ENCODE assay signal across 12 cellular contexts in genomic region chr11:77602385-77603105, GRCh38. TPM values are rescaled to one million over a fixed set of nuclear protein-coding genes. Genes with fewer than 3 reads are reported as not detected.
DNase-seq lines count a peak whose midpoint lies in the region; ATAC-seq, FAIRE-seq and TF ChIP-seq lines count a peak whose summit lies in the region.
"Had no signal": no experiment of that assay in that cellular context is flagged by ENCODE, and none has a peak within 500 bp of the region (broad histone marks: within the 10 kb centered on the region; RNA-seq: fewer than 3 reads in every experiment).

No MANE protein-coding gene starts in this region.

- peak overlapping the region in 1 of 6 donors; percentile 13 for H3K27ac Mint-ChIP-seq in immature natural killer cell

- H3K4me1 Mint-ChIP-seq in immature natural killer cell: no peaks in the 10 kb centered on the region

- ATAC-seq in A549 (peak; percentile 90 to 92), left colon (peak; percentile 97), HG03442 (IDR thresholded peaks at IDR 0.05; ENCODE audit: unreplicated experiment) (no peak)
- ATAC-seq: effector memory CD8-positive, alpha-beta T cell had no signal

- TF ChIP-seq POLR2A in A549 (IDR thresholded peaks at IDR 0.05; ENCODE audit: low read length): no peak

- H3K4me1 ChIP-seq in A549: peaks cover 36% of the 10 kb centered on the region

- H3K4me2 ChIP-seq in A549: peak overlapping the region; percentile 80

- H3K4me3 Mint-ChIP-seq in immature natural killer cell: no peak overlapping the region
- H3K4me3 Mint-ChIP-seq: effector memory CD8-positive, alpha-beta T cell had no signal

- H3K9me3 ChIP-seq in A549: no peaks in the 10 kb centered on the region

- DNase-seq in A549 (ENCODE audit: low read depth in 1 of 2, low spot score in 1 of 2) (peak; percentile 42 to 72), HT-29 (ENCODE audit: low spot score) (peak; percentile 58), bronchial epithelial cell (ENCODE audit: low read depth) (peak; percentile 95), left colon (no peak), DMS 273 (lab: John Stamatoyannopoulos, UW; ENCODE audit: unreplicated experiment) (no peak), immature natural killer cell (no peak)
- no peak for DNase-seq in stimulated activated CD4-positive, alpha-beta T cell treated with anti-CD3 and anti-CD28 coated beads, Interleukin-2, amount 100 ng/mL, for 24 hours
- DNase-seq: COR-L47; effector memory CD8-positive, alpha-beta T cell had no signal

- 60% methylated on average over 3 of the region's 3 CpGs for WGBS in A549 (ENCODE audit: missing lambda C conversion rate)

- CTCF ChIA-PET in A549 (lab: Yijun Ruan, JAX): interaction anchor here (0.8 to 3.1 kb wide), 10 partner anchors 9 to 475 kb away, joined by 3 to 18 read pairs (median 4); no protein-coding TSS in a partner anchor

- TF ChIP-seq CTCF in A549 (IDR thresholded peaks at IDR 0.05) (no peak), bronchial epithelial cell (IDR thresholded peaks at IDR 0.05; ENCODE audit: insufficient read depth, low read length, severe bottlenecking) (no peak)

- no peak for TF ChIP-seq RAD21 in A549 (conservative IDR thresholded peaks at IDR 0.05 in 1 of 2, IDR thresholded peaks at IDR 0.05 in 1 of 2)

- H3K36me3 Mint-ChIP-seq in immature natural killer cell: no peaks in the 10 kb centered on the region

- POLR2A ChIA-PET in A549 (lab: Yijun Ruan, JAX): interaction anchor here (1.2 to 2.4 kb wide), 4 partner anchors 9 to 17 kb away, joined by 3 to 18 read pairs (median 4); partner anchors contain the start of gene AQP11

- peak overlapping the region; percentile 89 to 91 for H3K27ac ChIP-seq in A549
- H3K27ac ChIP-seq: skin epidermis had no signal

- H3K4me3 ChIP-seq in A549 (peak overlapping the region; percentile 8; the same call in 1 of the 3 replicates), bronchial epithelial cell (ENCODE audit: low read depth, low read length) (no peak overlapping the region)
- H3K4me3 ChIP-seq: skin epidermis had no signal

- intact Hi-C loops in left colon (cut with DNase I, micrococcal nuclease): no loop called here

- H3K9me3 Mint-ChIP-seq in immature natural killer cell: no peaks in the 10 kb centered on the region
- H3K9me3 Mint-ChIP-seq: effector memory CD8-positive, alpha-beta T cell had no signal

- H3K36me3 ChIP-seq in bronchial epithelial cell (ENCODE audit: control insufficient read depth, insufficient read depth, low read length): no peaks in the 10 kb centered on the region

- H3K27me3 Mint-ChIP-seq in immature natural killer cell (ENCODE audit: low read depth in 3 of 3): peaks cover 0 to 1% (median 0%) of the 10 kb centered on the region in 3 donors
- H3K27me3 Mint-ChIP-seq: effector memory CD8-positive, alpha-beta T cell had no signal

- no peaks in the 10 kb centered on the region for H3K27me3 ChIP-seq in bronchial epithelial cell (ENCODE audit: control insufficient read depth, insufficient read depth, low read length)

- TF ChIP-seq EP300 in A549 (IDR thresholded peaks at IDR 0.05): no peak

- FAIRE-seq in A549 (lab: Jason Lieb, UNC) (peak; percentile 51), bronchial epithelial cell (lab: Jason Lieb, UNC) (no peak)
- FAIRE-seq: TTC549 had no signal

TF ChIP-seq in A549, 52 proteins besides CTCF, POLR2A, EP300 and RAD21 (continues in another document):
- no peak for TF ChIP-seq HEYL (CRISPR knock-in tag; IDR thresholded peaks at IDR 0.05)
- no peak for TF ChIP-seq EHMT2 (IDR thresholded peaks at IDR 0.05; ENCODE audit: low read depth)
- TF ChIP-seq ATOH8 (CRISPR knock-in tag; IDR thresholded peaks at IDR 0.05; ENCODE audit: low read depth): no peak
- TF ChIP-seq KDM5A (IDR thresholded peaks at IDR 0.05): no peak
- TF ChIP-seq HDAC2 (IDR thresholded peaks at IDR 0.05): no peak
- peak; percentile 99 for TF ChIP-seq NFE2L2 (conservative IDR thresholded peaks at IDR 0.05; ENCODE audit: low read length)
- TF ChIP-seq CBX2 (IDR thresholded peaks at IDR 0.05; ENCODE audit: borderline replicate concordance, low read depth): no peak
- TF ChIP-seq SREBF2 (IDR thresholded peaks at IDR 0.05): no peak
- no peak for TF ChIP-seq FOSB (CRISPR knock-in tag; IDR thresholded peaks at IDR 0.05)
- TF ChIP-seq E2F6 (IDR thresholded peaks at IDR 0.05; ENCODE audit: borderline replicate concordance, low read depth): no peak
- no peak for TF ChIP-seq RARB (CRISPR knock-in tag; IDR thresholded peaks at IDR 0.05)
- TF ChIP-seq RFX5 (IDR thresholded peaks at IDR 0.05): no peak
- no peak for TF ChIP-seq RNF2 (IDR thresholded peaks at IDR 0.05; ENCODE audit: borderline replicate concordance, low read depth)
- TF ChIP-seq CEBPB (IDR thresholded peaks at IDR 0.05): peak in 1 of 2 experiments; percentile 17; a peak in 1 of 4 replicates
- no peak for TF ChIP-seq SMC3 (IDR thresholded peaks at IDR 0.05)
- no peak for TF ChIP-seq MAZ (IDR thresholded peaks at IDR 0.05; ENCODE audit: borderline replicate concordance, low read depth, low read length)
- no peak for TF ChIP-seq EHF (CRISPR knock-in tag; IDR thresholded peaks at IDR 0.05)
- peak; percentile 27; the same call in 1 of the 2 replicates for TF ChIP-seq MAX (IDR thresholded peaks at IDR 0.05)
- no peak for TF ChIP-seq KDM1A (IDR thresholded peaks at IDR 0.05; ENCODE audit: low read depth)
- TF ChIP-seq TFCP2L1 (CRISPR knock-in tag; IDR thresholded peaks at IDR 0.05): no peak
- TF ChIP-seq ELK1 (IDR thresholded peaks at IDR 0.05; ENCODE audit: low read depth, low read length): no peak
- no peak for TF ChIP-seq HOXA7 (CRISPR knock-in tag; IDR thresholded peaks at IDR 0.05)
- TF ChIP-seq JUNB (IDR thresholded peaks at IDR 0.05): peak; percentile 74
- no peak for TF ChIP-seq ZC3H11A (IDR thresholded peaks at IDR 0.05)
- TF ChIP-seq PHF8 (IDR thresholded peaks at IDR 0.05; ENCODE audit: borderline replicate concordance, low read depth): no peak
- no peak for TF ChIP-seq NR3C1 (IDR thresholded peaks at IDR 0.05)
- no peak for TF ChIP-seq BCL3 (IDR thresholded peaks at IDR 0.05)
- 0 out of 2 replicates have a peak, but pooled peaks have one; percentile 12 for TF ChIP-seq FOXS1 (CRISPR knock-in tag; IDR thresholded peaks at IDR 0.05)

RNA-seq across cellular contexts. Expression of gene AQP11, which starts 12.8 kb away (rescaled TPM):
- polyA plus RNA-seq in A549 (2011; rRNA removed): 2.3 and 2.4 TPM in 2 replicates
- polyA plus RNA-seq in A549 (2012; cell fraction: cytosol; rRNA removed): 1.9 and 2.6 TPM in 2 replicates
- 2.8 and 4.5 TPM in 2 replicates for polyA plus RNA-seq in A549 (2012; cell fraction: nucleus; rRNA removed)
- polyA plus RNA-seq in A549 (2017; fragmentation: RNase III; extraction: RNeasy Plus Mini Kit Qiagen cat#74134 plus additional on column Dnase treatment): 2.2 to 3.1 TPM (median 2.6 TPM) in 3 replicates
- 2.1 and 2.2 TPM in 2 replicates for polyA minus RNA-seq in A549 (2011; rRNA and poly(A)+ RNA removed)
- 3.5 and 7.5 TPM in 2 replicates for total RNA-seq in HT-29 (2014; rRNA removed; shearing (Covaris generic))
- 0.26 and 0.53 TPM in 2 replicates for total RNA-seq in bronchial epithelial cell
- total RNA-seq in left colon: 1 to 10 TPM; 4.0 to 7.1 TPM
- polyA plus RNA-seq in immature natural killer cell: 1 to 10 TPM in 1 of 3 donors, under 1 TPM in 2; 0.58 to 1.1 (median 0.78) TPM

RNA-seq across cellular contexts. Expression of gene CLNS1A, which starts 35.0 kb away (rescaled TPM):
- polyA plus RNA-seq in A549 (2011; rRNA removed): 176 and 210 TPM in 2 replicates
- polyA plus RNA-seq in A549 (2012; cell fraction: cytosol; rRNA removed): 92.5 and 93.3 TPM in 2 replicates
- 41.7 and 49.0 TPM in 2 replicates for polyA plus RNA-seq in A549 (2012; cell fraction: nucleus; rRNA removed)
- 165 to 182 TPM (median 173 TPM) in 3 replicates for polyA plus RNA-seq in A549 (2017; fragmentation: RNase III; extraction: RNeasy Plus Mini Kit Qiagen cat#74134 plus additional on column Dnase treatment)
- polyA minus RNA-seq in A549 (2011; rRNA and poly(A)+ RNA removed): 71.7 and 78.0 TPM in 2 replicates
- total RNA-seq in HT-29 (2014; rRNA removed; shearing (Covaris generic)): 213 and 236 TPM in 2 replicates
- 184 and 221 TPM in 2 replicates for total RNA-seq in bronchial epithelial cell
- 10 to 100 TPM; 73.9 to 74.1 TPM for total RNA-seq in left colon
- 100 to 1,000 TPM in 1 of 3 donors, 10 to 100 TPM in 2; 74.7 to 120 (median 82.0) TPM for polyA plus RNA-seq in immature natural killer cell

Comparison
In these comparisons a context has a peak if more than half of its experiments do, and no peak if none do; other contexts are left out.
1. DNase-seq: peak in A549 (2 of 2), HT-29 (single experiment) and bronchial epithelial cell (single experiment); none in left colon (0 of 2), DMS 273 (single experiment), immature natural killer cell (0 of 3) and stimulated activated CD4-positive, alpha-beta T cell treated with anti-CD3 and anti-CD28 coated beads, Interleukin-2, amount 100 ng/mL, for 24 hours (0 of 2).